9 cellular contexts compared by ENCODE assay signal in the genomic region with DNA sequence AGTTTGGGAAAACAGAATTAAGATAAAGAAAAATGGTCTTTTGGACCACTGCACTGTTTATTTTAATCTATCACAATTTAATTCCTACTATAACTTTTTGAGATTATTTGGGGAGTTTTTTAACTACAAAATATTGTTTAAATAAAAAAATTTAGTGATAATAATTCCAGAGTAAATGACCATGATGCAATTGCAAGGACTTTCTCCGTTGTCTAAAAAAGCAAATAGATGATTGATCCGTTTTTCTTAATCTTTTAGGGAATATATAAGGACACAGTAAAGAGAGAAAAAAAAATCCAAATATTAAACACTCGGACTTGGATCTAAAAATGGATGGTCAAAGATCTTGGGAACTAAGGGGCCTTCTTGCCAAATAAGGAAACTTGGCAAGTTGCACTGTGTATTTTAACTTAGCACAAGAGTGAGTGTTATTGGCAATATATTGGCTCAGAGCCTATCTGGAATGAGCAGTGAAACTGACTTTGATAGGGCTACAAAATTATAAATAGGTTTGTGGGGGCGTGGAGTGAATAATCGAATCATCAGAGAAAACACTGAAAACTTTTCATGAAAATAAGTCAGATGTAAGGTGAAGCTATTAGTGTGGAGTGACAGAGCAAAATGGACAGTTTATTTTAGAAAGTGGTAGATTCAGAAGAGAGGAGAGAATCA. TPM values are rescaled to one million over a fixed set of nuclear protein-coding genes. Genes with fewer than 3 reads are reported as not detected.
A peak's percentile ranks its signal among the peaks of the same experiment; 100 is the strongest.
DNase-seq lines count a peak whose midpoint lies in the region; ATAC-seq and TF ChIP-seq lines count a peak whose summit lies in the region.
"Had no signal": no experiment of that assay in that cellular context is flagged by ENCODE, and none has a peak within 500 bp of the region (broad histone marks: within the 10 kb centered on the region; RNA-seq: fewer than 3 reads in every experiment).

No MANE protein-coding gene starts in this region.

- DNase-seq in heart right ventricle (no peak), left ventricle myocardium superior (no peak), ascending aorta (ENCODE audit: low spot score in 2 of 2) (no peak), right lobe of liver (peak in 1 of 3 donors; percentile 57), mucosa of descending colon (no peak), NCI-H2227 (lab: John Stamatoyannopoulos, UW; ENCODE audit: unreplicated experiment) (no peak)
- DNase-seq: stimulated activated CD4-positive, alpha-beta T cell treated with anti-CD3 and anti-CD28 coated beads, Interleukin-4, amount 100 ng/mL, for 1 hour had no signal

- H3K36me3 ChIP-seq in heart right ventricle (no peaks in the 10 kb centered on the region), ascending aorta (no peaks in the 10 kb centered on the region), right lobe of liver (no peaks in the 10 kb centered on the region), mucosa of descending colon (ENCODE audit: low read depth) (no peaks in the 10 kb centered on the region)

- no peak for TF ChIP-seq CTCF in heart right ventricle (IDR thresholded peaks at IDR 0.05)
- no peak for TF ChIP-seq CTCF in ascending aorta (IDR thresholded peaks at IDR 0.05)
- no peak for TF ChIP-seq CTCF in right lobe of liver (IDR thresholded peaks at IDR 0.05)
- TF ChIP-seq CTCF in mucosa of descending colon (IDR thresholded peaks at IDR 0.05) = no peak

- TF ChIP-seq POLR2A in right lobe of liver (IDR thresholded peaks at IDR 0.05) = no peak

- intact Hi-C loops in heart right ventricle (cut with DNase I) (loop anchor here in 5 of 10 donors (2.0 to 5.0 kb wide), 6 partner anchors 40 to 135 kb away; no protein-coding TSS in a partner anchor), left ventricle myocardium superior (cut with micrococcal nuclease) (no loop called here), ascending aorta (cut with DNase I) (loop anchor here (5.0 to 10.0 kb wide), 2 partner anchors 115 to 887 kb away; a partner anchor contains a TSS), right lobe of liver (cut with DNase I) (no loop called here), mucosa of descending colon (cut with DNase I, micrococcal nuclease) (no loop called here)

- H3K27me3 ChIP-seq in heart right ventricle (no peaks in the 10 kb centered on the region), ascending aorta (no peaks in the 10 kb centered on the region), right lobe of liver (no peaks in the 10 kb centered on the region)

- H3K9me3 ChIP-seq in heart right ventricle (no peaks in the 10 kb centered on the region), ascending aorta (no peaks in the 10 kb centered on the region), right lobe of liver (no peaks in the 10 kb centered on the region), mucosa of descending colon (no peaks in the 10 kb centered on the region)

- H3K4me1 ChIP-seq in heart right ventricle = peaks cover 0 to 59% (median 28%) of the 10 kb centered on the region in 9 donors
- peaks cover 3 to 21% of the 10 kb centered on the region in 2 donors for H3K4me1 ChIP-seq in ascending aorta
- H3K4me1 ChIP-seq in right lobe of liver = peaks cover 0 to 9% (median 0%) of the 10 kb centered on the region in 4 donors
- H3K4me1 ChIP-seq in mucosa of descending colon (ENCODE audit: low read depth) = peaks cover 7% of the 10 kb centered on the region

- ATAC-seq in heart right ventricle (peak in 1 of 8 donors; percentile 26), left ventricle myocardium superior (no peak), right lobe of liver (peak; percentile 43 to 60 (median 52)), HG03432 (IDR thresholded peaks at IDR 0.05; ENCODE audit: unreplicated experiment) (no peak), HG03469 (IDR thresholded peaks at IDR 0.05; ENCODE audit: unreplicated experiment) (no peak), mucosa of descending colon (no peak)

- H3K27ac ChIP-seq in heart right ventricle (peak overlapping the region; percentile 96 to 98 (median 97)), ascending aorta (peak overlapping the region; percentile 96 to 100), right lobe of liver (peak overlapping the region; percentile 99 to 100 (median 99))

- 28 to 38% methylated on average over 5 of the region's 5 CpGs for WGBS in heart right ventricle, 2 donors
- 19% methylated on average over 5 of the region's 5 CpGs for WGBS in right lobe of liver (ENCODE audit: insufficient coverage, low coverage, low lambda C conversion rate, missing lambda C conversion rate)

- H3K4me3 ChIP-seq in heart right ventricle = peak overlapping the region in 9 of 10 donors; percentile 76 to 91 (median 83)
- H3K4me3 ChIP-seq in ascending aorta = peak overlapping the region; percentile 75 to 92
- H3K4me3 ChIP-seq in right lobe of liver = peak overlapping the region; percentile 68 to 75 (median 72)
- no peak overlapping the region for H3K4me3 ChIP-seq in mucosa of descending colon

RNA-seq across cellular contexts. Expression of a gene that starts 2.0 kb away (rescaled TPM):
- total RNA-seq in heart right ventricle (100 to 1,000 TPM; 357 to 560 (median 437) TPM), left ventricle myocardium superior (429 TPM), ascending aorta (21.3 TPM), right lobe of liver (10 to 100 TPM; 16.0 to 36.8 (median 22.0) TPM), mucosa of descending colon (100 to 1,000 TPM in 1 of 3 donors, 10 to 100 TPM in 1, 1 to 10 TPM in 1; 8.8 to 238 (median 30.5) TPM)
- polyA plus RNA-seq in heart right ventricle = 10 to 100 TPM; 63.2 to 64.7 TPM

Comparison
In these comparisons a context has a peak if more than half of its experiments do, and no peak if none do; other contexts are left out.
1. ATAC-seq: peak in right lobe of liver (4 of 4); none in left ventricle myocardium superior (single experiment), HG03432 (single experiment), HG03469 (single experiment) and mucosa of descending colon (single experiment).
2. Peak in every context shown above with its lines, with median percentiles within 50 percentile points of each other: H3K27ac ChIP-seq.